In the genomic region with DNA sequence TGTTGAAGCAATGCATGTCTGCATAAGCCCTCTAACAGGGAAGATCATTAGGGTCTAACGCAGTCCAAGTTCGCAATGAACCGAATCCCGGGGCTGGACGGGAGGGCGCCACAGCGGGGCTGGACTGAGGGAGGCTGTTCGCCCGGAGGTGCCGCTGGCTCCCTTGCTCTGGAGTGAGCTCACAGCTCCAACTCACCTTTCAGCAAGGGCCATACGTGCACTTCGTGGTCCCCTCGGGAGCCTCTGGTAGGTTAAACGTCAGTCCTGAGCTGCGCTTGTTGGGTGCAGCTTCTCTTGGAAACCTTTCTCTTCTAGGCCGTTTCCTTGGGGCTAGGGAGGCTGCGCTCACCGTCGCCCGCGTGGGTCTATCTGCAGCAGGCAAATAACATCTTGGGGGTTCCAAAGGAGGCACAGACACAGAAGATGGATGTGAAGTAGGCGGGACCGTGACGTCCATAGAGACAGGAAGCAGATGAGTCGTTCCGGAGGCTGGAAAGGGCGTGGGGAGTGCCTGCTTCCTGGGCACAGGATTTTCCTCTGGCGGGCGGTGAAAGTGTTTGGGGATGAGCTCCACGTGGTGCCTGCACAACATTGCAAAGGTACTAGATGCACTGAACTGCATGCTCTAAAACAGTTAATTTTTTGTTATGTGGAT, we compare ENCODE assay signal across 1 cellular context.
TF ChIP-seq lines count a peak whose summit lies in the region.

No MANE protein-coding gene starts in this region.

TF ChIP-seq in GM23338, 12 proteins besides CTCF, POLR2A, EP300 and RAD21 (continued from another document):
- TF ChIP-seq, protein P1, sequence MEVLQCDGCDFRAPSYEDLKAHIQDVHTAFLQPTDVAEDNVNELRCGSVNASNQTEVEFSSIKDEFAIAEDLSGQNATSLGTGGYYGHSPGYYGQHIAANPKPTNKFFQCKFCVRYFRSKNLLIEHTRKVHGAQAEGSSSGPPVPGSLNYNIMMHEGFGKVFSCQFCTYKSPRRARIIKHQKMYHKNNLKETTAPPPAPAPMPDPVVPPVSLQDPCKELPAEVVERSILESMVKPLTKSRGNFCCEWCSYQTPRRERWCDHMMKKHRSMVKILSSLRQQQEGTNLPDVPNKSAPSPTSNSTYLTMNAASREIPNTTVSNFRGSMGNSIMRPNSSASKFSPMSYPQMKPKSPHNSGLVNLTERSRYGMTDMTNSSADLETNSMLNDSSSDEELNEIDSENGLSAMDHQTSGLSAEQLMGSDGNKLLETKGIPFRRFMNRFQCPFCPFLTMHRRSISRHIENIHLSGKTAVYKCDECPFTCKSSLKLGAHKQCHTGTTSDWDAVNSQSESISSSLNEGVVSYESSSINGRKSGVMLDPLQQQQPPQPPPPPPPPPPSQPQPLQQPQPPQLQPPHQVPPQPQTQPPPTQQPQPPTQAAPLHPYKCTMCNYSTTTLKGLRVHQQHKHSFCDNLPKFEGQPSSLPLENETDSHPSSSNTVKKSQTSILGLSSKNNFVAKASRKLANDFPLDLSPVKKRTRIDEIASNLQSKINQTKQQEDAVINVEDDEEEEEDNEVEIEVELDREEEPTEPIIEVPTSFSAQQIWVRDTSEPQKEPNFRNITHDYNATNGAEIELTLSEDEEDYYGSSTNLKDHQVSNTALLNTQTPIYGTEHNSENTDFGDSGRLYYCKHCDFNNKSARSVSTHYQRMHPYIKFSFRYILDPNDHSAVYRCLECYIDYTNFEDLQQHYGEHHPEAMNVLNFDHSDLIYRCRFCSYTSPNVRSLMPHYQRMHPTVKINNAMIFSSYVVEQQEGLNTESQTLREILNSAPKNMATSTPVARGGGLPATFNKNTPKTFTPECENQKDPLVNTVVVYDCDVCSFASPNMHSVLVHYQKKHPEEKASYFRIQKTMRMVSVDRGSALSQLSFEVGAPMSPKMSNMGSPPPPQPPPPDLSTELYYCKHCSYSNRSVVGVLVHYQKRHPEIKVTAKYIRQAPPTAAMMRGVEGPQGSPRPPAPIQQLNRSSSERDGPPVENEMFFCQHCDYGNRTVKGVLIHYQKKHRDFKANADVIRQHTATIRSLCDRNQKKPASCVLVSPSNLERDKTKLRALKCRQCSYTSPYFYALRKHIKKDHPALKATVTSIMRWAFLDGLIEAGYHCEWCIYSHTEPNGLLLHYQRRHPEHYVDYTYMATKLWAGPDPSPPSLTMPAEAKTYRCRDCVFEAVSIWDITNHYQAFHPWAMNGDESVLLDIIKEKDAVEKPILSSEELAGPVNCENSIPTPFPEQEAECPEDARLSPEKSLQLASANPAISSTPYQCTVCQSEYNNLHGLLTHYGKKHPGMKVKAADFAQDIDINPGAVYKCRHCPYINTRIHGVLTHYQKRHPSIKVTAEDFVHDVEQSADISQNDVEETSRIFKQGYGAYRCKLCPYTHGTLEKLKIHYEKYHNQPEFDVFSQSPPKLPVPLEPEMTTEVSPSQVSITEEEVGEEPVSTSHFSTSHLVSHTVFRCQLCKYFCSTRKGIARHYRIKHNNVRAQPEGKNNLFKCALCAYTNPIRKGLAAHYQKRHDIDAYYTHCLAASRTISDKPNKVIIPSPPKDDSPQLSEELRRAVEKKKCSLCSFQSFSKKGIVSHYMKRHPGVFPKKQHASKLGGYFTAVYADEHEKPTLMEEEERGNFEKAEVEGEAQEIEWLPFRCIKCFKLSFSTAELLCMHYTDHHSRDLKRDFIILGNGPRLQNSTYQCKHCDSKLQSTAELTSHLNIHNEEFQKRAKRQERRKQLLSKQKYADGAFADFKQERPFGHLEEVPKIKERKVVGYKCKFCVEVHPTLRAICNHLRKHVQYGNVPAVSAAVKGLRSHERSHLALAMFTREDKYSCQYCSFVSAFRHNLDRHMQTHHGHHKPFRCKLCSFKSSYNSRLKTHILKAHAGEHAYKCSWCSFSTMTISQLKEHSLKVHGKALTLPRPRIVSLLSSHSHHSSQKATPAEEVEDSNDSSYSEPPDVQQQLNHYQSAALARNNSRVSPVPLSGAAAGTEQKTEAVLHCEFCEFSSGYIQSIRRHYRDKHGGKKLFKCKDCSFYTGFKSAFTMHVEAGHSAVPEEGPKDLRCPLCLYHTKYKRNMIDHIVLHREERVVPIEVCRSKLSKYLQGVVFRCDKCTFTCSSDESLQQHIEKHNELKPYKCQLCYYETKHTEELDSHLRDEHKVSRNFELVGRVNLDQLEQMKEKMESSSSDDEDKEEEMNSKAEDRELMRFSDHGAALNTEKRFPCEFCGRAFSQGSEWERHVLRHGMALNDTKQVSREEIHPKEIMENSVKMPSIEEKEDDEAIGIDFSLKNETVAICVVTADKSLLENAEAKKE (CRISPR knock-in tag; IDR thresholded peaks at IDR 0.05): no peak
- no peak for TF ChIP-seq ZNF114 (CRISPR knock-in tag; IDR thresholded peaks at IDR 0.05)
- TF ChIP-seq, protein P2, sequence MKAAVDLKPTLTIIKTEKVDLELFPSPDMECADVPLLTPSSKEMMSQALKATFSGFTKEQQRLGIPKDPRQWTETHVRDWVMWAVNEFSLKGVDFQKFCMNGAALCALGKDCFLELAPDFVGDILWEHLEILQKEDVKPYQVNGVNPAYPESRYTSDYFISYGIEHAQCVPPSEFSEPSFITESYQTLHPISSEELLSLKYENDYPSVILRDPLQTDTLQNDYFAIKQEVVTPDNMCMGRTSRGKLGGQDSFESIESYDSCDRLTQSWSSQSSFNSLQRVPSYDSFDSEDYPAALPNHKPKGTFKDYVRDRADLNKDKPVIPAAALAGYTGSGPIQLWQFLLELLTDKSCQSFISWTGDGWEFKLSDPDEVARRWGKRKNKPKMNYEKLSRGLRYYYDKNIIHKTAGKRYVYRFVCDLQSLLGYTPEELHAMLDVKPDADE (IDR thresholded peaks at IDR 0.05): no peak
- TF ChIP-seq POLR2AphosphoS5 (IDR thresholded peaks at IDR 0.05; ENCODE audit: low read depth): no peak
